Comparison of ENCODE assay signal across 23 cellular contexts in genomic region chr4:136750898-136751297, GRCh38.
DNase-seq lines count a peak whose midpoint lies in the region; FAIRE-seq and TF ChIP-seq lines count a peak whose summit lies in the region.
"Had no signal": no experiment of that assay in that cellular context is flagged by ENCODE, and none has a peak within 500 bp of the region (broad histone marks: within the 10 kb centered on the region; RNA-seq: fewer than 3 reads in every experiment).

No MANE protein-coding gene starts in this region.

- no peak overlapping the region for H3K4me3 Mint-ChIP-seq in astrocyte (ENCODE audit: unreplicated experiment)
- H3K4me3 Mint-ChIP-seq: activated naive CD8-positive, alpha-beta T cell treated with anti-CD3 and anti-CD28 coated beads for 36 hours; brain; CD4-positive, alpha-beta T cell had no signal

- no peak overlapping the region for H3K4me2 ChIP-seq in astrocyte (ENCODE audit: low read length)
- H3K4me2 ChIP-seq: SK-N-SH had no signal

- H3K4me3 ChIP-seq in astrocyte (ENCODE audit: insufficient read depth, low read depth, low read length) (no peak overlapping the region), vagina (no peak overlapping the region)
- H3K4me3 ChIP-seq: left ventricle myocardium inferior, mucosa of descending colon, Peyer's patch had no signal

- H3K4me1 Mint-ChIP-seq in astrocyte (ENCODE audit: low read depth, unreplicated experiment) = peaks cover 4% of the 10 kb centered on the region
- H3K4me1 Mint-ChIP-seq: activated naive CD8-positive, alpha-beta T cell treated with anti-CD3 and anti-CD28 coated beads for 36 hours had no signal

- TF ChIP-seq POLR2A in vagina (IDR thresholded peaks at IDR 0.05) = no peak

- intact Hi-C loops in vagina (cut with DNase I) = no loop called here

- no peaks in the 10 kb centered on the region for H3K36me3 Mint-ChIP-seq in astrocyte (ENCODE audit: low read depth, unreplicated experiment)
- H3K36me3 Mint-ChIP-seq: activated naive CD8-positive, alpha-beta T cell treated with anti-CD3 and anti-CD28 coated beads for 36 hours; brain had no signal

- no peak overlapping the region for H3K9ac ChIP-seq in astrocyte (ENCODE audit: low read length)
- H3K9ac ChIP-seq: SK-N-SH had no signal

- H3K27me3 ChIP-seq in astrocyte (ENCODE audit: insufficient read depth, low read length) (no peaks in the 10 kb centered on the region), vagina (no peaks in the 10 kb centered on the region)
- H3K27me3 ChIP-seq: Peyer's patch had no signal

- FAIRE-seq in astrocyte (lab: Jason Lieb, UNC) = no peak

- peaks cover 8% of the 10 kb centered on the region for H3K9me3 Mint-ChIP-seq in astrocyte (ENCODE audit: unreplicated experiment)
- H3K9me3 Mint-ChIP-seq: activated naive CD8-positive, alpha-beta T cell treated with anti-CD3 and anti-CD28 coated beads for 36 hours had no signal

- TF ChIP-seq CTCF in astrocyte (IDR thresholded peaks at IDR 0.05; ENCODE audit: insufficient read depth, low read depth, low read length) (no peak), vagina (IDR thresholded peaks at IDR 0.05) (no peak)

- H3K4me1 ChIP-seq in astrocyte (ENCODE audit: insufficient read depth, low read length) (no peaks in the 10 kb centered on the region), vagina (no peaks in the 10 kb centered on the region)
- H3K4me1 ChIP-seq: left ventricle myocardium inferior, Peyer's patch had no signal

- peak overlapping the region; percentile 76 for H3K27ac Mint-ChIP-seq in astrocyte (ENCODE audit: unreplicated experiment)
- H3K27ac Mint-ChIP-seq: activated naive CD8-positive, alpha-beta T cell treated with anti-CD3 and anti-CD28 coated beads for 36 hours; CD4-positive, alpha-beta T cell had no signal

- no peaks in the 10 kb centered on the region for H3K27me3 Mint-ChIP-seq in astrocyte (ENCODE audit: low read depth, unreplicated experiment)
- H3K27me3 Mint-ChIP-seq: activated naive CD8-positive, alpha-beta T cell treated with anti-CD3 and anti-CD28 coated beads for 36 hours; brain; CD4-positive, alpha-beta T cell had no signal

- no peaks in the 10 kb centered on the region for H4K20me1 ChIP-seq in astrocyte (ENCODE audit: insufficient read depth, low read length)

- no peaks in the 10 kb centered on the region for H3K79me2 ChIP-seq in astrocyte (ENCODE audit: insufficient read depth, low read length)

- no peak overlapping the region for H2AFZ ChIP-seq in astrocyte (ENCODE audit: low read depth, low read length)

- H3K36me3 ChIP-seq in astrocyte (ENCODE audit: insufficient read depth, low read length) (no peaks in the 10 kb centered on the region), vagina (no peaks in the 10 kb centered on the region)
- H3K36me3 ChIP-seq: left ventricle myocardium inferior, Peyer's patch had no signal

- DNase-seq in ELR (ENCODE audit: low read depth) (peak; percentile 52), LHCN-M2 (ENCODE audit: low read depth) (peak; percentile 47), astrocyte (ENCODE audit: low read depth) (no peak), kidney tubule cell (ENCODE audit: low spot score) (peak; percentile 42), cerebellum (ENCODE audit: low spot score) (no peak), vagina (ENCODE audit: extremely low spot score in 2 of 2) (no peak)
- no peak for DNase-seq in activated CD8-positive, alpha-beta memory T cell treated with anti-CD3 and anti-CD28 coated beads, Interleukin-2, amount 50 U/mL, for 48 hours
- DNase-seq in activated CD8-positive, alpha-beta memory T cell treated with anti-CD3 and anti-CD28 coated beads, Interleukin-2, amount 50 U/mL, for 4 hours = no peak
- DNase-seq: activated naive CD8-positive, alpha-beta T cell treated with anti-CD3 and anti-CD28 coated beads for 36 hours; CD4-positive, alpha-beta T cell; dermis blood vessel endothelial cell; DMS153; Karpas-422; left ventricle myocardium inferior; mucosa of descending colon; NCI-H1105; NCI-H2171 treated with DMSO at 0.1 percent for 48 hours; NCI-H82; Peyer's patch; SK-N-SH; T-helper 9 cell had no signal

- no peaks in the 10 kb centered on the region for H3K9me3 ChIP-seq in astrocyte (ENCODE audit: insufficient read depth, low read depth, low read length)
- H3K9me3 ChIP-seq in vagina = no peaks in the 10 kb centered on the region
- H3K9me3 ChIP-seq: left ventricle myocardium inferior, mucosa of descending colon, Peyer's patch, SK-N-SH had no signal

- no peak overlapping the region for H3K27ac ChIP-seq in astrocyte (ENCODE audit: low read depth, low read length)
- no peak overlapping the region for H3K27ac ChIP-seq in vagina
- H3K27ac ChIP-seq: epithelial cell of prostate, left ventricle myocardium inferior, Peyer's patch had no signal

Comparison
In these comparisons a context has a peak if more than half of its experiments do, and no peak if none do; other contexts are left out.
1. DNase-seq: peak in ELR (single experiment), LHCN-M2 (single experiment) and kidney tubule cell (single experiment); none in astrocyte (single experiment), activated CD8-positive, alpha-beta memory T cell treated with anti-CD3 and anti-CD28 coated beads, Interleukin-2, amount 50 U/mL, for 48 hours (single experiment), activated CD8-positive, alpha-beta memory T cell treated with anti-CD3 and anti-CD28 coated beads, Interleukin-2, amount 50 U/mL, for 4 hours (single experiment), cerebellum (single experiment) and vagina (0 of 2).